ENCODE assay signal across 20 cellular contexts in the genomic region with DNA sequence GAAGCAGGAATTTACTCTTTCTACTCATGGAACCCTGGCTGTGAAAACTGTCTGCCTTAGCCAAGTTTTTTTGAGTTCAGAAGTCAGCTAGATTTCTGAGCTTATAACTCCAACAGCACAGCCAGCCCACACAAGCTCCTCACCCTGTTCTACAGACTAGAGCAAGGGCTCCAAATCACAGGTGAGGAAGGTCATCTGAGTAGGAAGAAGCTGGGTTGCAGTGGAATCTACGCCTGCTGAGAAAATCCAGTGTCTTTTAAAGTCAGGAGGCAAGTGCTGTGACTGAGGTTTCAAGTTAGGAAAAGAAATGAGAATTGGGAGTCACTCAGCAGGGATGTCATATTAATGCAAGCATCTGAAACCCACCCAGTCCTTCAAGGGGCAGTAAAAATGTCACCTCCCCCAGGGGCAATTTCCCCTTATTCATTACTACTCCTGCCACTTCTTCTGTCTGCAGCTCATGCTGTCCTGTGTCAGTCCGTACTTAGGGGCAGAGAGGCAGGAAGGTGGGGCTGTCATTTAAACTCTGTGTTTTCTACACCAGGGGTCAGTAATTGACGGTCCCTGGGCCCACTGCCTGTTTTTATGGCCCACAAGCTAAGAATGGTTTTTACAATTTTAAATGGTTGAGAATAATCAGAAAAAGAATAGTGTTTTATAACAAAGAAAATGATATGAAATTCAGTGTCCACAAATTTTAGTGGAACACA.
"Had no signal": no experiment of that assay in that cellular context is flagged by ENCODE, and none has a peak within 500 bp of the region (broad histone marks: within the 10 kb centered on the region; RNA-seq: fewer than 3 reads in every experiment).

No MANE protein-coding gene starts in this region.

- H3K36me3 Mint-ChIP-seq: brain, type B pancreatic cell had no signal

- H3K4me3 ChIP-seq: left lung, psoas muscle, skin epidermis, suprapubic skin had no signal

- ATAC-seq: activated CD8-positive, alpha-beta T cell treated with anti-CD3 and anti-CD28 coated beads, Interleukin-2, amount 10 ng/mL, durations not matched to agents 7 days and 5 days; left lung; psoas muscle; right cardiac atrium; stimulated activated naive CD8-positive, alpha-beta T cell treated with anti-CD3 and anti-CD28 coated beads, Interleukin-15, amount 100 ng/mL, for 72 hours had no signal

- H3K4me3 Mint-ChIP-seq: activated CD8-positive, alpha-beta T cell treated with anti-CD3 and anti-CD28 coated beads, Interleukin-2, amount 10 ng/mL, durations not matched to agents 7 days and 5 days; activated T-cell treated with anti-CD3 and anti-CD28 coated beads, Interleukin-2, amount 50 U/mL, for 24 hours; brain; stimulated activated naive CD8-positive, alpha-beta T cell treated with anti-CD3 and anti-CD28 coated beads, Interleukin-15, amount 100 ng/mL, for 72 hours; type B pancreatic cell had no signal

- H3K27ac Mint-ChIP-seq: activated CD8-positive, alpha-beta T cell treated with anti-CD3 and anti-CD28 coated beads, Interleukin-2, amount 10 ng/mL, durations not matched to agents 7 days and 5 days; activated T-cell treated with anti-CD3 and anti-CD28 coated beads, Interleukin-2, amount 50 U/mL, for 24 hours; activated T-helper 2 cell treated with anti-CD3 and anti-CD28 coated beads, Interferon-gamma antibody, Interleukin-2, Interleukin-4, amounts not matched to agents 10 μg/mL and 5 μg/mL and 100 μg/mL, durations not matched to agents 14 hours and 24 hours and 36 hours; brain; type B pancreatic cell had no signal

- DNase-seq: activated CD4-positive, alpha-beta T cell treated with anti-CD3 and anti-CD28 coated beads for 4 hours; activated CD8-positive, alpha-beta T cell treated with anti-CD3 and anti-CD28 coated beads, Interleukin-2, amount 10 ng/mL, durations not matched to agents 7 days and 5 days; activated naive CD4-positive, alpha-beta T cell treated with Interleukin-2 at 50 U/mL for 16 hours; activated T-cell treated with anti-CD3 and anti-CD28 coated beads, Interleukin-2, amount 50 U/mL, for 24 hours; caudate nucleus; foreskin fibroblast; hypothalamus; kidney; left lung; psoas muscle; right cardiac atrium; stimulated activated CD4-positive, alpha-beta T cell treated with anti-CD3 and anti-CD28 coated beads, Interleukin-15, amount 100 ng/mL, for 24 hours; stimulated activated CD4-positive, alpha-beta T cell treated with anti-CD3 and anti-CD28 coated beads, Interleukin-2, amount 100 ng/mL, for 48 hours; stimulated activated naive CD8-positive, alpha-beta T cell treated with anti-CD3 and anti-CD28 coated beads, Interleukin-15, amount 100 ng/mL, for 72 hours had no signal

- H3K9me3 ChIP-seq: left lung, psoas muscle, suprapubic skin had no signal

- H3K27me3 ChIP-seq: left lung, suprapubic skin had no signal

- H3K9me3 Mint-ChIP-seq: activated T-cell treated with anti-CD3 and anti-CD28 coated beads, Interleukin-2, amount 50 U/mL, for 24 hours; activated T-helper 2 cell treated with anti-CD3 and anti-CD28 coated beads, Interferon-gamma antibody, Interleukin-2, Interleukin-4, amounts not matched to agents 10 μg/mL and 5 μg/mL and 100 μg/mL, durations not matched to agents 14 hours and 24 hours and 36 hours; brain; stimulated activated naive CD8-positive, alpha-beta T cell treated with anti-CD3 and anti-CD28 coated beads, Interleukin-15, amount 100 ng/mL, for 72 hours; type B pancreatic cell had no signal

- H3K4me1 Mint-ChIP-seq: stimulated activated naive CD8-positive, alpha-beta T cell treated with anti-CD3 and anti-CD28 coated beads, Interleukin-15, amount 100 ng/mL, for 72 hours had no signal

- H3K27me3 Mint-ChIP-seq: activated T-cell treated with anti-CD3 and anti-CD28 coated beads, Interleukin-2, amount 50 U/mL, for 24 hours; brain; type B pancreatic cell had no signal

- H3K4me1 ChIP-seq: left lung, psoas muscle, suprapubic skin had no signal

- H3K27ac ChIP-seq: epithelial cell of prostate, left lung, psoas muscle, skin epidermis, suprapubic skin had no signal

- H3K36me3 ChIP-seq: left lung, suprapubic skin had no signal
